In the genomic region with DNA sequence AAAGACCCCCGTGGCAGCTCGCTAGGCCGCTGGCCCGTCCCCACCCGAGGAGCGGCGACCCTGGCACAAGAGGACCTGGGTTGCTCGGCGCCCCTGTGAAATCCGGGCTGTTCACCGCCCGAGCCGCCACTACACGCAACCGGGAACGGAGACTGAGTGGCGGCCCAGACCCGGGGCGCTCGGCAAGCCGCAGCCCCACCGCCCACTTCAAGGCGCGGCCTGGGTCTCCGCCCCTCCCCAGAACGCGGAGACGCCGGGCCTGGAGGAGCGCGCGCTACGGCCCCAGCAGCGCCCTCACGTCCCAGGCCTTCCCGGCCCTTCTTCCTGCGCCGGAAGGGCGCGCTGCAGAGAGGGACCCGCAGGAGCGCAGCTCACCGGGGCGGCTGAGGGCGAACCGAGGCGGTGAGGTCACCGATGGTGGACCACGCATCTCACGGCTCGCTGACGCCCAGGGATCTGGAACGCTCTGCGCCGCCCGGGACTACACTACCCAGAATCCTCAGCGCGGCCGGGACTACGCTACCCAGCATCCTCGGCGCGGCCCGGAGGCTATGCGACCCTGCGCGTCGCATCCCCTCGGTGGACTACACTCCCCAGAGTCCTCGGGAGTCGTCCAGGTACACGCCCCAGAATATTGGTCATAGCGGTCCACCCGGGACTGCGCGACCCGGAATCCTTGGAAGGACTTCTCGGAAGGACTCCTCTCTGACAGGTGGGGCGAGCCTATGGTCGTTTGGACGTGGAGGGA, we compare ENCODE assay signal across 1 cellular context.
A peak's percentile ranks its signal among the peaks of the same experiment; 100 is the strongest.
TF ChIP-seq lines count a peak whose summit lies in the region.

Gene ZNF337, minus strand, starts transcription at position 470 of the 748 bp plus-strand sequence. CDS start 10,436 bp downstream, outside the sequence.

TF ChIP-seq in HepG2, 621 proteins besides CTCF, POLR2A, EP300 and RAD21 (continued from another document and continues in another):
- peak; percentile 82 for TF ChIP-seq HNRNPK (IDR thresholded peaks at IDR 0.05; ENCODE audit: low read depth, low read length, poor library complexity, severe bottlenecking)
- TF ChIP-seq, protein P1, sequence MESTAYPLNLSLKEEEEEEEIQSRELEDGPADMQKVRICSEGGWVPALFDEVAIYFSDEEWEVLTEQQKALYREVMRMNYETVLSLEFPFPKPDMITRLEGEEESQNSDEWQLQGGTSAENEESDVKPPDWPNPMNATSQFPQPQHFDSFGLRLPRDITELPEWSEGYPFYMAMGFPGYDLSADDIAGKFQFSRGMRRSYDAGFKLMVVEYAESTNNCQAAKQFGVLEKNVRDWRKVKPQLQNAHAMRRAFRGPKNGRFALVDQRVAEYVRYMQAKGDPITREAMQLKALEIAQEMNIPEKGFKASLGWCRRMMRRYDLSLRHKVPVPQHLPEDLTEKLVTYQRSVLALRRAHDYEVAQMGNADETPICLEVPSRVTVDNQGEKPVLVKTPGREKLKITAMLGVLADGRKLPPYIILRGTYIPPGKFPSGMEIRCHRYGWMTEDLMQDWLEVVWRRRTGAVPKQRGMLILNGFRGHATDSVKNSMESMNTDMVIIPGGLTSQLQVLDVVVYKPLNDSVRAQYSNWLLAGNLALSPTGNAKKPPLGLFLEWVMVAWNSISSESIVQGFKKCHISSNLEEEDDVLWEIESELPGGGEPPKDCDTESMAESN (CRISPR knock-in tag; conservative IDR thresholded peaks at IDR 0.05) = peak; percentile 99
- no peak for TF ChIP-seq PLRG1 (conservative IDR thresholded peaks at IDR 0.05)
- no peak for TF ChIP-seq ZNF672 (CRISPR knock-in tag; IDR thresholded peaks at IDR 0.05)
- TF ChIP-seq ZNF674 (CRISPR knock-in tag; IDR thresholded peaks at IDR 0.05; ENCODE audit: low read depth) = peak; percentile 74; the same call in 1 of the 2 replicates
- TF ChIP-seq TBX2 (CRISPR knock-in tag; IDR thresholded peaks at IDR 0.05; ENCODE audit: borderline replicate concordance) = peak; percentile 98
- peak; percentile 98; the same call in 1 of the 2 replicates for TF ChIP-seq ZNF614 (CRISPR knock-in tag; IDR thresholded peaks at IDR 0.05; ENCODE audit: borderline replicate concordance)
- TF ChIP-seq HNF4G (IDR thresholded peaks at IDR 0.05; ENCODE audit: borderline replicate concordance, low read depth, low read length) = no peak
- TF ChIP-seq HNF4G (CRISPR knock-in tag; IDR thresholded peaks at IDR 0.05; ENCODE audit: borderline replicate concordance, low read depth) = no peak
- peak; percentile 48; the same call in 1 of the 2 replicates for TF ChIP-seq KDM1A (CRISPR knock-in tag; IDR thresholded peaks at IDR 0.05)
- TF ChIP-seq ZSCAN30 (CRISPR knock-in tag; IDR thresholded peaks at IDR 0.05) = no peak
- 0 out of 2 replicates have a peak, but pooled peaks have one; percentile 83 for TF ChIP-seq PLSCR1 (CRISPR knock-in tag; IDR thresholded peaks at IDR 0.05; ENCODE audit: borderline replicate concordance)
- TF ChIP-seq, protein P2, sequence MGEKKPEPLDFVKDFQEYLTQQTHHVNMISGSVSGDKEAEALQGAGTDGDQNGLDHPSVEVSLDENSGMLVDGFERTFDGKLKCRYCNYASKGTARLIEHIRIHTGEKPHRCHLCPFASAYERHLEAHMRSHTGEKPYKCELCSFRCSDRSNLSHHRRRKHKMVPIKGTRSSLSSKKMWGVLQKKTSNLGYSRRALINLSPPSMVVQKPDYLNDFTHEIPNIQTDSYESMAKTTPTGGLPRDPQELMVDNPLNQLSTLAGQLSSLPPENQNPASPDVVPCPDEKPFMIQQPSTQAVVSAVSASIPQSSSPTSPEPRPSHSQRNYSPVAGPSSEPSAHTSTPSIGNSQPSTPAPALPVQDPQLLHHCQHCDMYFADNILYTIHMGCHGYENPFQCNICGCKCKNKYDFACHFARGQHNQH (CRISPR knock-in tag; IDR thresholded peaks at IDR 0.05) = peak; percentile 98
- TF ChIP-seq RBAK (CRISPR knock-in tag; IDR thresholded peaks at IDR 0.05) = peak; percentile 58; the same call in 1 of the 2 replicates
- TF ChIP-seq SPEN (CRISPR knock-in tag; IDR thresholded peaks at IDR 0.05; ENCODE audit: low read depth) = peak; percentile 98
- peak; percentile 99; the same call in 1 of the 2 replicates for TF ChIP-seq ZNF572 (CRISPR knock-in tag; IDR thresholded peaks at IDR 0.05)
- TF ChIP-seq STAT5B (CRISPR knock-in tag; IDR thresholded peaks at IDR 0.05) = no peak; the same call in 1 of the 2 replicates
- TF ChIP-seq ZNF549 (CRISPR knock-in tag; IDR thresholded peaks at IDR 0.05) = no peak
- TF ChIP-seq ZNF558 (CRISPR knock-in tag; IDR thresholded peaks at IDR 0.05; ENCODE audit: borderline replicate concordance) = peak; percentile 99; the same call in 1 of the 2 replicates
- peak; percentile 99 for TF ChIP-seq CBX1 (IDR thresholded peaks at IDR 0.05; ENCODE audit: low read depth)
- TF ChIP-seq ZNF770 (CRISPR knock-in tag; IDR thresholded peaks at IDR 0.05) = peak; percentile 88
- peak; percentile 59; the same call in 1 of the 2 replicates for TF ChIP-seq KLF11 (CRISPR knock-in tag; IDR thresholded peaks at IDR 0.05)
- TF ChIP-seq ZNF710 (CRISPR knock-in tag; IDR thresholded peaks at IDR 0.05; ENCODE audit: borderline replicate concordance) = peak; percentile 90
- peak; percentile 81; the same call in 1 of the 2 replicates for TF ChIP-seq SIN3A (IDR thresholded peaks at IDR 0.05; ENCODE audit: borderline replicate concordance, low read depth, low read length)
- peak; percentile 98 for TF ChIP-seq ZNF451 (CRISPR knock-in tag; IDR thresholded peaks at IDR 0.05)
- TF ChIP-seq ATAD3A (CRISPR knock-in tag; IDR thresholded peaks at IDR 0.05) = no peak
- peak; percentile 86; the same call in 1 of the 2 replicates for TF ChIP-seq SNAI1 (CRISPR knock-in tag; IDR thresholded peaks at IDR 0.05; ENCODE audit: borderline replicate concordance)
- peak; percentile 71 for TF ChIP-seq ZSCAN20 (CRISPR knock-in tag; IDR thresholded peaks at IDR 0.05; ENCODE audit: borderline replicate concordance)
- peak; percentile 97 for TF ChIP-seq ZNF891 (CRISPR knock-in tag; IDR thresholded peaks at IDR 0.05)
- TF ChIP-seq ZBTB14 (CRISPR knock-in tag; IDR thresholded peaks at IDR 0.05) = peak; percentile 84
- peak; percentile 36 for TF ChIP-seq CEBPG (CRISPR knock-in tag; IDR thresholded peaks at IDR 0.05)
- peak; percentile 95 for TF ChIP-seq TOPORS (CRISPR knock-in tag; IDR thresholded peaks at IDR 0.05)
- no peak for TF ChIP-seq ADNP (CRISPR knock-in tag; IDR thresholded peaks at IDR 0.05)
- peak; percentile 96; the same call in 1 of the 2 replicates for TF ChIP-seq NR1H2 (CRISPR knock-in tag; IDR thresholded peaks at IDR 0.05; ENCODE audit: borderline replicate concordance, low read depth)
- peak; percentile 100 for TF ChIP-seq CREM (IDR thresholded peaks at IDR 0.05)
- peak; percentile 46; the same call in 1 of the 2 replicates for TF ChIP-seq CREM (CRISPR knock-in tag; IDR thresholded peaks at IDR 0.05)
- TF ChIP-seq ZNF576 (CRISPR knock-in tag; IDR thresholded peaks at IDR 0.05) = no peak; the same call in 1 of the 2 replicates
- no peak for TF ChIP-seq IKZF1 (IDR thresholded peaks at IDR 0.05)
- TF ChIP-seq GFI1 (CRISPR knock-in tag; IDR thresholded peaks at IDR 0.05; ENCODE audit: borderline replicate concordance) = peak; percentile 82
- TF ChIP-seq RERE (CRISPR knock-in tag; IDR thresholded peaks at IDR 0.05; ENCODE audit: low read depth) = peak; percentile 54; the same call in 1 of the 2 replicates
- TF ChIP-seq, protein P3, sequence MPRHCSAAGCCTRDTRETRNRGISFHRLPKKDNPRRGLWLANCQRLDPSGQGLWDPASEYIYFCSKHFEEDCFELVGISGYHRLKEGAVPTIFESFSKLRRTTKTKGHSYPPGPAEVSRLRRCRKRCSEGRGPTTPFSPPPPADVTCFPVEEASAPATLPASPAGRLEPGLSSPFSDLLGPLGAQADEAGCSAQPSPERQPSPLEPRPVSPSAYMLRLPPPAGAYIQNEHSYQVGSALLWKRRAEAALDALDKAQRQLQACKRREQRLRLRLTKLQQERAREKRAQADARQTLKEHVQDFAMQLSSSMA (CRISPR knock-in tag; IDR thresholded peaks at IDR 0.05) = peak; percentile 93
